17 cellular contexts compared by ENCODE assay signal in genomic region chr6:134502614-134503541, GRCh38.
DNase-seq lines count a peak whose midpoint lies in the region; ATAC-seq and TF ChIP-seq lines count a peak whose summit lies in the region.
"Had no signal": no experiment of that assay in that cellular context is flagged by ENCODE, and none has a peak within 500 bp of the region (broad histone marks: within the 10 kb centered on the region; RNA-seq: fewer than 3 reads in every experiment).

No MANE protein-coding gene starts in this region.

- intact Hi-C loops in prostate gland (cut with DNase I) = no loop called here

- no peaks in the 10 kb centered on the region for H3K9me2 ChIP-seq in GM23248 (ENCODE audit: insufficient read depth)

- H3K36me3 ChIP-seq in GM23248 (ENCODE audit: low read depth) (no peaks in the 10 kb centered on the region), prostate gland (no peaks in the 10 kb centered on the region)
- H3K36me3 ChIP-seq: WERI-Rb-1 had no signal

- no peak overlapping the region for H3K4me3 ChIP-seq in GM23248
- no peak overlapping the region for H3K4me3 ChIP-seq in prostate gland

- DNase-seq in GM23248 (no peak), astrocyte of the hippocampus (ENCODE audit: low read depth, low spot score) (peak; percentile 15), hypothalamus (lab: John Stamatoyannopoulos, UW) (peak in 28 of 51 donors; percentile 2 to 72 (median 38)), prostate gland (ENCODE audit: low spot score) (peak; percentile 79), cortex of kidney (lab: John Stamatoyannopoulos, UW) (no peak), KG1 (lab: John Stamatoyannopoulos, UW) (no peak), middle frontal gyrus (ENCODE audit: extremely low spot score, low spot score) (no peak)
- DNase-seq: activated CD8-positive, alpha-beta memory T cell treated with anti-CD3 and anti-CD28 coated beads, Interleukin-2, amount 50 U/mL, for 4 hours; AML-193; effector memory CD4-positive, alpha-beta T cell; left ventricle myocardium superior; NCI-H1417 treated with DMSO at 0.1 percent for 48 hours; NCI-H748 treated with DMSO at 0.1 percent for 48 hours; stimulated activated CD4-positive, alpha-beta T cell treated with anti-CD3 and anti-CD28 coated beads, Interleukin-4, amount 100 ng/mL, for 4 hours; stimulated activated naive CD8-positive, alpha-beta T cell treated with anti-CD3 and anti-CD28 coated beads, Interleukin-15, Interleukin-2, amounts not matched to agents 100 U/mL and 50 U/mL, for 24 hours; WERI-Rb-1 had no signal

- no peaks in the 10 kb centered on the region for H3K79me2 ChIP-seq in GM23248 (ENCODE audit: insufficient read depth)

- ATAC-seq in GM21717 (IDR thresholded peaks at IDR 0.05; ENCODE audit: unreplicated experiment) = no peak
- ATAC-seq: left ventricle myocardium superior; stimulated activated naive CD8-positive, alpha-beta T cell treated with anti-CD3 and anti-CD28 coated beads, Interleukin-15, Interleukin-2, amounts not matched to agents 100 U/mL and 50 U/mL, for 24 hours had no signal

- no peak for TF ChIP-seq POLR2A in prostate gland (IDR thresholded peaks at IDR 0.05)

- H3K9ac ChIP-seq in GM23248 = no peak overlapping the region

- peak overlapping the region; percentile 58 for H2AFZ ChIP-seq in GM23248

- H3K27ac ChIP-seq in GM23248 (no peak overlapping the region), prostate gland (peak overlapping the region; percentile 25 to 35)
- H3K27ac ChIP-seq: WERI-Rb-1 had no signal

- peaks cover 12% of the 10 kb centered on the region for H3K4me1 ChIP-seq in GM23248 (ENCODE audit: insufficient read depth)
- H3K4me1 ChIP-seq in prostate gland (replicated peaks) = no peaks in the 10 kb centered on the region

- H3F3A ChIP-seq in GM23248 (ENCODE audit: insufficient read depth) = 0 out of 2 replicates have a peak, but pooled peaks cover 5% of the 10 kb centered on the region

- no peak overlapping the region for H3K4me2 ChIP-seq in GM23248 (ENCODE audit: unreplicated experiment)

- in situ Hi-C loops in GM23248 (cut with MboI) = no loop called here

- no peaks in the 10 kb centered on the region for H4K20me1 ChIP-seq in GM23248 (ENCODE audit: insufficient read depth)

- no peaks in the 10 kb centered on the region for H3K27me3 ChIP-seq in GM23248 (replicated peaks; ENCODE audit: insufficient read depth)
- H3K27me3 ChIP-seq in prostate gland (replicated peaks; ENCODE audit: insufficient read depth) = no peaks in the 10 kb centered on the region

- no peak for TF ChIP-seq CTCF in prostate gland (IDR thresholded peaks at IDR 0.05)

- WGBS in GM23248 (ENCODE audit: low coverage in 1 of 2, low lambda C conversion rate in 2 of 2, missing lambda C conversion rate in 2 of 2), 2 experiments = 79 to 84% methylated on average over 12 of the region's 12 CpGs
- 46% methylated on average over 12 of the region's 12 CpGs for WGBS in prostate gland

- H3K9me3 ChIP-seq in GM23248 (ENCODE audit: low read depth) (no peaks in the 10 kb centered on the region), prostate gland (no peaks in the 10 kb centered on the region)

Comparison
In these comparisons a context has a peak if more than half of its experiments do, and no peak if none do; other contexts are left out.
1. DNase-seq: peak in astrocyte of the hippocampus (single experiment), hypothalamus (28 of 51) and prostate gland (single experiment); none in GM23248 (single experiment), cortex of kidney (single experiment), KG1 (single experiment) and middle frontal gyrus (single experiment).